Comparison of ENCODE assay signal across 12 cellular contexts in the genomic region with DNA sequence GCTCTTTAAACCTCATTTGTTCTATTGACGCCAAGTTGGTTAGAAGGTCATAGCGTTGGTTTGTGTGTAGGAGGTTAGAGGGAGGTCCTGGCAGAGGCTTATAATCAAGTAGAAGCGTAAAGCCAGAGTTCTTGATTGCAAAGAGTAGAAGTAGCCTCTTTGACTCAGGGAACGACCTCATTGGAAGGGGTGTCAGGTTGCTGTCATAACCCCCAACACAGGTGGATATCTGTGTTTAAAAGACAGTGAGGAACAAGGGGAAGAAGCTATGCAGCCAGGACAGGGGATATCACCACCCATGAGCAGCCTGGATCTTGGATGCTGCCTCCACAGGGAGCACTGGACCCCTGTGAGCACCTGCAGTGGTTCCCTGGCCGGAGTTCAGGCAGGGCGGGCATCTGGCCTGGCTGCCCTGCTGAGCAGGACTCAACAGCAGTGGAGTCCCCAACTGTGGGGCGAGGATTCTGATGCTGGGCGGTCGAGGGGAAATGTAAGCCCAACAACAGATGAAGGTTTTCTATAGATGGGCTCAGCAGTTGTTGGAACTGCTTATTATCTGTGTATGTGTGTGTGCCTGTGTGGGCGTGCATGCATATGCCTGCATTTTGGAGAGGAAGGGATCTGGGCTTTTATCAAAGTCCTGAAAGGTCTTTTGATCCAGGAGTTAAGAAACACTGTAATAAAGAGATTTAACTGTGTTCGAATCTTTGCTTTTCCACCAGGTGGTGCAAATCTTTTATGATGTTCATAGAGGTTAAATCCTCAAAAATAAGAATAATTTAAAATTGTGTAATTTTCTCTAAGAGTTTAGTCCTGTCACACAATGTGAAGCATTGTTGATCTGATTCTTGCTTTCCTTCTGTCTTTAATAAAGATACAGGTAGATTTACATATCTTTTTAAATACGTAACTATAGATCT. TPM values are rescaled to one million over a fixed set of nuclear protein-coding genes. Genes with fewer than 3 reads are reported as not detected.
DNase-seq lines count a peak whose midpoint lies in the region; ATAC-seq lines count a peak whose summit lies in the region.
"Had no signal": no experiment of that assay in that cellular context is flagged by ENCODE, and none has a peak within 500 bp of the region (broad histone marks: within the 10 kb centered on the region; RNA-seq: fewer than 3 reads in every experiment).

No MANE protein-coding gene starts in this region.

- H3K27ac ChIP-seq in ectodermal cell (ENCODE audit: insufficient read depth, low read depth, low read length, poor library complexity, severe bottlenecking) (peak overlapping the region; percentile 32), trophoblast cell (ENCODE audit: low read depth, low read length) (no peak overlapping the region)
- H3K27ac ChIP-seq: suprapubic skin had no signal

- peaks cover 18% of the 10 kb centered on the region for H3K36me3 Mint-ChIP-seq in activated naive CD4-positive, alpha-beta T cell treated with anti-CD3 and anti-CD28 coated beads for 36 hours (ENCODE audit: low read depth)

- intact Hi-C loops in activated naive CD4-positive, alpha-beta T cell treated with anti-CD3 and anti-CD28 coated beads for 36 hours (cut with micrococcal nuclease) = no loop called here

- no peaks in the 10 kb centered on the region for H3K79me1 ChIP-seq in trophoblast cell (ENCODE audit: low read length)

- no peaks in the 10 kb centered on the region for H3K27me3 Mint-ChIP-seq in activated naive CD4-positive, alpha-beta T cell treated with anti-CD3 and anti-CD28 coated beads for 36 hours (ENCODE audit: low read depth)
- H3K27me3 Mint-ChIP-seq: central memory CD8-positive, alpha-beta T cell had no signal

- H3K9me3 ChIP-seq in ectodermal cell (ENCODE audit: control insufficient read depth, low read length) (no peaks in the 10 kb centered on the region), trophoblast cell (ENCODE audit: insufficient read depth, low read depth, low read length) (no peaks in the 10 kb centered on the region)
- H3K9me3 ChIP-seq: suprapubic skin had no signal

- H2AFZ ChIP-seq in trophoblast cell (ENCODE audit: insufficient read depth, low read length, poor library complexity) = no peak overlapping the region

- H3K4me3 ChIP-seq in ectodermal cell (ENCODE audit: insufficient read depth, low read depth, low read length) (no peak overlapping the region), trophoblast cell (ENCODE audit: low read depth, low read length) (no peak overlapping the region)
- H3K4me3 ChIP-seq: suprapubic skin had no signal

- H3K4me1 ChIP-seq in ectodermal cell (ENCODE audit: control insufficient read depth, insufficient read depth, low read length) (peaks cover 9% of the 10 kb centered on the region), trophoblast cell (ENCODE audit: control insufficient read depth in 1 of 2, insufficient read depth in 2 of 2, low read length in 2 of 2) (no peaks in the 10 kb centered on the region)

- no peak overlapping the region for H3K4me2 ChIP-seq in trophoblast cell (ENCODE audit: low read length)

- no peak overlapping the region for H4K91ac ChIP-seq in trophoblast cell (ENCODE audit: low read depth, low read length)

- H2BK12ac ChIP-seq in trophoblast cell (ENCODE audit: low read length) = no peak overlapping the region

- peaks cover 3% of the 10 kb centered on the region for H3K9me3 Mint-ChIP-seq in activated naive CD4-positive, alpha-beta T cell treated with anti-CD3 and anti-CD28 coated beads for 36 hours
- H3K9me3 Mint-ChIP-seq: central memory CD8-positive, alpha-beta T cell had no signal

- H3K9ac ChIP-seq in trophoblast cell (ENCODE audit: low read length) = no peak overlapping the region

- WGBS in ectodermal cell, 2 experiments = 76 to 79% methylated on average over 11 of the region's 12 CpGs
- no CpG with 5 or more reads among the region's 12 CpGs for WGBS in trophoblast cell (ENCODE audit: extremely low coverage, insufficient coverage, insufficient read length)

- CTCF ChIA-PET in activated naive CD4-positive, alpha-beta T cell treated with anti-CD3 and anti-CD28 coated beads for 36 hours (lab: Charles Lee) = interaction anchor here (0.5 kb wide), 1 partner anchor 328 kb away, joined by 3 read pairs; no protein-coding TSS in a partner anchor

- H2AK5ac ChIP-seq in trophoblast cell (ENCODE audit: low read length) = no peak overlapping the region

- ATAC-seq in GM19351 (IDR thresholded peaks at IDR 0.05; ENCODE audit: unreplicated experiment) = no peak
- no peak for ATAC-seq in HG03097 (IDR thresholded peaks at IDR 0.05; ENCODE audit: low FRiP score, unreplicated experiment)

- no peak overlapping the region for H2BK120ac ChIP-seq in trophoblast cell (ENCODE audit: insufficient read depth, low read length, poor library complexity)

- no peak overlapping the region for H3K4ac ChIP-seq in trophoblast cell (ENCODE audit: low read depth, low read length)

- no peak overlapping the region for H2BK5ac ChIP-seq in trophoblast cell (ENCODE audit: low read depth, low read length, poor library complexity)

- H3K27ac Mint-ChIP-seq in activated naive CD4-positive, alpha-beta T cell treated with anti-CD3 and anti-CD28 coated beads for 36 hours = peak overlapping the region; percentile 1

- H3K36me3 ChIP-seq in ectodermal cell (ENCODE audit: control insufficient read depth, insufficient read depth, low read length) = no peaks in the 10 kb centered on the region
- H3K36me3 ChIP-seq in trophoblast cell (ENCODE audit: control insufficient read depth in 1 of 2, insufficient read depth in 2 of 2, low read length in 2 of 2) = peaks cover 0 to 2% of the 10 kb centered on the region in 2 experiments
- H3K36me3 ChIP-seq: suprapubic skin had no signal

- H3K27me3 ChIP-seq in ectodermal cell (ENCODE audit: control insufficient read depth, insufficient read depth, low read length, poor library complexity, severe bottlenecking) (no peaks in the 10 kb centered on the region), trophoblast cell (ENCODE audit: insufficient read depth, low read length) (no peaks in the 10 kb centered on the region)
- H3K27me3 ChIP-seq: suprapubic skin had no signal

- H4K12ac ChIP-seq in trophoblast cell (ENCODE audit: low read depth, low read length) = no peak overlapping the region

- no peak for DNase-seq in activated naive CD4-positive, alpha-beta T cell treated with anti-CD3 and anti-CD28 coated beads for 36 hours
- DNase-seq in activated naive CD4-positive, alpha-beta T cell treated with anti-CD3 and anti-CD28 coated beads, Interleukin-2, amount 50 U/mL, for 16 hours = no peak
- DNase-seq in NCI-H69 (lab: John Stamatoyannopoulos, UW) (peak; percentile 22), trophoblast cell (no peak), COLO829 (ENCODE audit: low spot score) (no peak)
- DNase-seq: DMS79 treated with DMSO at 0.1 percent for 48 hours, NCI-H2171 treated with DMSO at 0.1 percent for 48 hours had no signal

- no peak overlapping the region for H3K18ac ChIP-seq in trophoblast cell (ENCODE audit: low read length)

- peaks cover 4% of the 10 kb centered on the region for H3K79me2 ChIP-seq in trophoblast cell (ENCODE audit: control insufficient read depth, insufficient read depth, low read length, poor library complexity)

- H3K4me3 Mint-ChIP-seq in activated naive CD4-positive, alpha-beta T cell treated with anti-CD3 and anti-CD28 coated beads for 36 hours = no peak overlapping the region
- H3K4me3 Mint-ChIP-seq: central memory CD8-positive, alpha-beta T cell had no signal

- H3K23ac ChIP-seq in trophoblast cell (ENCODE audit: low read length) = peak overlapping the region; percentile 8

- no peak overlapping the region for H4K8ac ChIP-seq in trophoblast cell (ENCODE audit: low read depth, low read length)

- H3K4me1 Mint-ChIP-seq in activated naive CD4-positive, alpha-beta T cell treated with anti-CD3 and anti-CD28 coated beads for 36 hours (ENCODE audit: low read depth) = peaks cover 66% of the 10 kb centered on the region

- H3K14ac ChIP-seq in trophoblast cell (ENCODE audit: low read length) = no peak overlapping the region

RNA-seq across cellular contexts. Expression of a gene that starts 27.7 kb away (rescaled TPM):
- 10 to 100 TPM; 43.6 to 47.9 TPM for total RNA-seq in activated naive CD4-positive, alpha-beta T cell treated with anti-CD3 and anti-CD28 coated beads for 36 hours
- 20.9 TPM for polyA plus RNA-seq in ectodermal cell (2013, experiment 1 of 4)
- 19.2 TPM for polyA plus RNA-seq in ectodermal cell (2013, experiment 2 of 4)
- 15.3 TPM for polyA plus RNA-seq in ectodermal cell (2013, experiment 3 of 4)
- 18.5 TPM for polyA plus RNA-seq in ectodermal cell (2013, experiment 4 of 4)
- 14.7 and 15.4 TPM in 2 replicates for polyA plus RNA-seq in trophoblast cell (2013)
